18 cellular contexts compared by ENCODE assay signal in the genomic region with DNA sequence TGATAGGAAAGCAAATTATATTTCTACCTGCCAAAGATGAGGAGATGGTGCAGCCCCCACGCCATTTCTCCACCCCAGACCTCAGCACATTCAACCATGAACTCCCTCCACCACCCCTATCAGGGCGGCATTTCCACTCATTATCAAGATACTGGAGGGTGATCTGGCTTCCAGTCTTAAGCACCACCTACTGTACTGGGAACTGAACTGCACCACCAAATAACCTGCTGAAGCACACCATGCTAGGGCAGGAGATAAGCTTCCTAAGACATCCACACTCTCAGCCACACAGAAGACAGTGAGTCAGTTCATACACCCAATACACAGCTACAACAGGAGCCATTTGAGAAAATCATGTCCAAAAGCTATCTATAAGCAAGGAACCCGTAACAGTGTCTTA.
DNase-seq lines count a peak whose midpoint lies in the region; ATAC-seq and TF ChIP-seq lines count a peak whose summit lies in the region.
"Had no signal": no experiment of that assay in that cellular context is flagged by ENCODE, and none has a peak within 500 bp of the region (broad histone marks: within the 10 kb centered on the region; RNA-seq: fewer than 3 reads in every experiment).

No MANE protein-coding gene starts in this region.

- H4K20me1 ChIP-seq in OCI-LY1 (ENCODE audit: insufficient read depth, low read length), result no peaks in the 10 kb centered on the region

- H3K36me3 ChIP-seq in breast epithelium (no peaks in the 10 kb centered on the region), OCI-LY1 (ENCODE audit: insufficient read depth, low read length) (no peaks in the 10 kb centered on the region)
- H3K36me3 ChIP-seq: upper lobe of left lung had no signal

- H3K27ac ChIP-seq in breast epithelium (no peak overlapping the region), OCI-LY1 (ENCODE audit: low read depth, low read length, poor library complexity, severe bottlenecking) (no peak overlapping the region)
- H3K27ac ChIP-seq: GM23248, SK-N-MC, upper lobe of left lung had no signal

- no peak for ATAC-seq in activated T-cell treated with anti-CD3 and anti-CD28 coated beads, Interleukin-2, amount 50 U/mL, for 4 hours
- no peak for ATAC-seq in HG03175 (IDR thresholded peaks at IDR 0.05; ENCODE audit: unreplicated experiment)
- ATAC-seq: K562, left cardiac atrium had no signal

- TF ChIP-seq CTCF in MCF 10A (IDR thresholded peaks at IDR 0.05; ENCODE audit: unreplicated experiment) (no peak), breast epithelium (IDR thresholded peaks at IDR 0.05) (no peak), OCI-LY1 (IDR thresholded peaks at IDR 0.05; ENCODE audit: low read length) (peak; percentile 34; the same call in 1 of the 2 replicates), choroid plexus epithelial cell (conservative IDR thresholded peaks at IDR 0.05; ENCODE audit: low read depth, low read length) (peak; percentile 63)

- H3K79me2 ChIP-seq in OCI-LY1 (ENCODE audit: insufficient read depth, low read length), result no peaks in the 10 kb centered on the region

- H3K4me2 ChIP-seq in OCI-LY1 (ENCODE audit: low read length), result no peak overlapping the region

- no peak for TF ChIP-seq POLR2A in breast epithelium (IDR thresholded peaks at IDR 0.05)

- POLR2A ChIA-PET in MCF 10A (lab: Yijun Ruan, JAX), result interaction anchor here (0.6 to 1.3 kb wide), 2 partner anchors 61 to 98 kb away, joined by 3 read pairs; no protein-coding TSS in a partner anchor

- H3K4me1 Mint-ChIP-seq in MCF 10A (ENCODE audit: insufficient read depth, unreplicated experiment), result no peaks in the 10 kb centered on the region
- H3K4me1 Mint-ChIP-seq in activated T-cell treated with anti-CD3 and anti-CD28 coated beads, Interleukin-2, amount 50 U/mL, for 4 hours (ENCODE audit: low read depth), result no peaks in the 10 kb centered on the region
- H3K4me1 Mint-ChIP-seq: activated naive CD4-positive, alpha-beta T cell treated with anti-CD3 and anti-CD28 coated beads, Interleukin-2, amount 10 ng/mL, durations not matched to agents 7 days and 5 days; nephron progenitor cell had no signal

- BruUV-seq in MCF 10A (replicated peaks; lab: Mats Ljungman, UMichigan), result no TSS peak

- peaks cover 8 to 12% of the 10 kb centered on the region in 2 donors for H3K9me3 ChIP-seq in breast epithelium
- no peaks in the 10 kb centered on the region for H3K9me3 ChIP-seq in OCI-LY1 (ENCODE audit: low read length)

- peaks cover 29% of the 10 kb centered on the region for H3K9me3 Mint-ChIP-seq in MCF 10A (ENCODE audit: unreplicated experiment)
- H3K9me3 Mint-ChIP-seq in activated T-cell treated with anti-CD3 and anti-CD28 coated beads, Interleukin-2, amount 50 U/mL, for 4 hours, result peaks cover 30% of the 10 kb centered on the region

- no peak overlapping the region for H3K9ac ChIP-seq in OCI-LY1 (ENCODE audit: low read length)
- H3K9ac ChIP-seq: GM23248 had no signal

- H3K9me2 ChIP-seq in OCI-LY1 (ENCODE audit: low read depth, low read length), result no peaks in the 10 kb centered on the region

- H3K36me3 Mint-ChIP-seq in MCF 10A (ENCODE audit: insufficient read depth, unreplicated experiment), result peaks cover 6% of the 10 kb centered on the region
- peaks cover 2% of the 10 kb centered on the region for H3K36me3 Mint-ChIP-seq in activated T-cell treated with anti-CD3 and anti-CD28 coated beads, Interleukin-2, amount 50 U/mL, for 4 hours (ENCODE audit: insufficient read depth)
- H3K36me3 Mint-ChIP-seq: activated naive CD4-positive, alpha-beta T cell treated with anti-CD3 and anti-CD28 coated beads, Interleukin-2, amount 10 ng/mL, durations not matched to agents 7 days and 5 days had no signal

- no peak overlapping the region for H3K4me3 ChIP-seq in breast epithelium
- no peak overlapping the region for H3K4me3 ChIP-seq in OCI-LY1 (ENCODE audit: low read depth, low read length, poor library complexity, severe bottlenecking)
- no peak overlapping the region for H3K4me3 ChIP-seq in choroid plexus epithelial cell (ENCODE audit: low read depth, low read length)
- H3K4me3 ChIP-seq: GM23248, K562, SK-N-MC, upper lobe of left lung had no signal

- no peaks in the 10 kb centered on the region for H3F3A ChIP-seq in OCI-LY1 (ENCODE audit: insufficient read depth, low read length)

- H3K27ac Mint-ChIP-seq in MCF 10A (ENCODE audit: low read depth, unreplicated experiment), result no peak overlapping the region
- H3K27ac Mint-ChIP-seq: activated naive CD4-positive, alpha-beta T cell treated with anti-CD3 and anti-CD28 coated beads, Interleukin-2, amount 10 ng/mL, durations not matched to agents 7 days and 5 days; nephron progenitor cell had no signal

- no peak overlapping the region for H2AFZ ChIP-seq in OCI-LY1 (ENCODE audit: low read length)
- H2AFZ ChIP-seq: GM23248 had no signal

- H3K4me1 ChIP-seq in breast epithelium (no peaks in the 10 kb centered on the region), OCI-LY1 (ENCODE audit: insufficient read depth, low read length, severe bottlenecking) (no peaks in the 10 kb centered on the region)
- H3K4me1 ChIP-seq: upper lobe of left lung had no signal

- CTCF ChIA-PET in MCF 10A (lab: Yijun Ruan, JAX), result interaction anchor here (0.6 to 1.0 kb wide), 4 partner anchors 9 to 577 kb away, joined by 3 to 5 read pairs (median 4); no protein-coding TSS in a partner anchor

- no peak overlapping the region for H3K4me3 Mint-ChIP-seq in MCF 10A (ENCODE audit: unreplicated experiment)
- H3K4me3 Mint-ChIP-seq in activated T-cell treated with anti-CD3 and anti-CD28 coated beads, Interleukin-2, amount 50 U/mL, for 4 hours, result no peak overlapping the region
- H3K4me3 Mint-ChIP-seq: activated naive CD4-positive, alpha-beta T cell treated with anti-CD3 and anti-CD28 coated beads, Interleukin-2, amount 10 ng/mL, durations not matched to agents 7 days and 5 days; nephron progenitor cell had no signal

- no peaks in the 10 kb centered on the region for H3K27me3 ChIP-seq in breast epithelium
- H3K27me3 ChIP-seq in OCI-LY1 (ENCODE audit: insufficient read depth, low read length), result no peaks in the 10 kb centered on the region
- H3K27me3 ChIP-seq: upper lobe of left lung had no signal

- intact Hi-C loops in MCF 10A (cut with micrococcal nuclease), result no loop called here
- intact Hi-C loops in breast epithelium (cut with DNase I; ENCODE audit: low total_unique reads), result no loop called here

- DNase-seq in MCF 10A (ENCODE audit: unreplicated experiment), result peak; percentile 5
- DNase-seq in breast epithelium (ENCODE audit: low spot score in 2 of 2), result no peak
- DNase-seq in choroid plexus epithelial cell (ENCODE audit: low read depth), result peak; percentile 65
- DNase-seq in C1 segment of cervical spinal cord (lab: John Stamatoyannopoulos, UW), result no peak
- no peak for DNase-seq in activated T-cell treated with anti-CD3 and anti-CD28 coated beads, Interleukin-2, amount 50 U/mL, for 4 hours
- DNase-seq in KG1 (lab: John Stamatoyannopoulos, UW), result no peak
- DNase-seq: activated CD4-positive, alpha-beta T cell treated with anti-CD3 and anti-CD28 coated beads, Interleukin-2, amount 50 U/mL, for 48 hours; activated naive CD4-positive, alpha-beta T cell treated with anti-CD3 and anti-CD28 coated beads, Interleukin-2, amount 10 ng/mL, durations not matched to agents 7 days and 5 days; AML-193; GM23248; left cardiac atrium; NCI-H2227 treated with DMSO at 0.1 percent for 48 hours; nephron progenitor cell; upper lobe of left lung had no signal

- H3K27me3 Mint-ChIP-seq in MCF 10A (ENCODE audit: insufficient read depth, unreplicated experiment), result no peaks in the 10 kb centered on the region
- H3K27me3 Mint-ChIP-seq in activated T-cell treated with anti-CD3 and anti-CD28 coated beads, Interleukin-2, amount 50 U/mL, for 4 hours (ENCODE audit: low read depth), result peaks cover 15% of the 10 kb centered on the region
- H3K27me3 Mint-ChIP-seq: activated naive CD4-positive, alpha-beta T cell treated with anti-CD3 and anti-CD28 coated beads, Interleukin-2, amount 10 ng/mL, durations not matched to agents 7 days and 5 days had no signal

Comparison
In these comparisons a context has a peak if more than half of its experiments do, and no peak if none do; other contexts are left out.
1. DNase-seq: peak in MCF 10A (single experiment) and choroid plexus epithelial cell (single experiment); none in breast epithelium (0 of 2), C1 segment of cervical spinal cord (0 of 14), activated T-cell treated with anti-CD3 and anti-CD28 coated beads, Interleukin-2, amount 50 U/mL, for 4 hours (single experiment) and KG1 (single experiment).
2. CTCF ChIP-seq: peak in OCI-LY1 (single experiment) and choroid plexus epithelial cell (single experiment); none in MCF 10A (single experiment) and breast epithelium (0 of 3).